In genomic region chr13:46665630-46666482, GRCh38 we compare ENCODE assay signal across 9 cellular contexts.
A peak's percentile ranks its signal among the peaks of the same experiment; 100 is the strongest.
DNase-seq lines count a peak whose midpoint lies in the region; TF ChIP-seq lines count a peak whose summit lies in the region.
"Had no signal": no experiment of that assay in that cellular context is flagged by ENCODE, and none has a peak within 500 bp of the region (broad histone marks: within the 10 kb centered on the region; RNA-seq: fewer than 3 reads in every experiment).

No MANE protein-coding gene starts in this region.

- peaks cover 0 to 76% (median 18%) of the 10 kb centered on the region in 4 donors for H3K4me1 ChIP-seq in Peyer's patch
- peaks cover 0 to 57% (median 29%) of the 10 kb centered on the region in 4 donors for H3K4me1 ChIP-seq in tibial nerve

- no peaks in the 10 kb centered on the region for H3K27me3 ChIP-seq in Peyer's patch
- H3K27me3 ChIP-seq in tibial nerve: no peaks in the 10 kb centered on the region

- no peak for DNase-seq in activated naive CD4-positive, alpha-beta T cell treated with anti-CD3 and anti-CD28 coated beads, Interleukin-2, amount 50 U/mL, for 16 hours
- no peak for DNase-seq in Peyer's patch
- no peak for DNase-seq in immature natural killer cell
- DNase-seq in tibial nerve (ENCODE audit: low spot score in 2 of 2): no peak
- no peak for DNase-seq in SKM-1 (lab: John Stamatoyannopoulos, UW; ENCODE audit: unreplicated experiment)
- no peak for DNase-seq in hippocampal formation (lab: John Stamatoyannopoulos, UW)
- DNase-seq in activated CD4-positive, alpha-beta T cell treated with anti-CD3 and anti-CD28 coated beads for 48 hours: no peak
- DNase-seq: NCI-H524 treated with DMSO at 0.1 percent for 48 hours had no signal

- peaks cover 6% of the 10 kb centered on the region for H3K36me3 Mint-ChIP-seq in activated naive CD4-positive, alpha-beta T cell treated with anti-CD3 and anti-CD28 coated beads, Interleukin-2, amount 50 U/mL, for 24 hours
- H3K36me3 Mint-ChIP-seq in immature natural killer cell: no peaks in the 10 kb centered on the region

- no peak for TF ChIP-seq EP300 in tibial nerve (IDR thresholded peaks at IDR 0.05)

- H3K9me3 ChIP-seq in Peyer's patch (no peaks in the 10 kb centered on the region), tibial nerve (no peaks in the 10 kb centered on the region)

- H3K9me3 Mint-ChIP-seq in activated naive CD4-positive, alpha-beta T cell treated with anti-CD3 and anti-CD28 coated beads, Interleukin-2, amount 50 U/mL, for 24 hours: no peaks in the 10 kb centered on the region
- H3K9me3 Mint-ChIP-seq in immature natural killer cell: peaks cover 0 to 2% (median 0%) of the 10 kb centered on the region in 6 donors

- peaks cover 70% of the 10 kb centered on the region for H3K4me1 Mint-ChIP-seq in activated naive CD4-positive, alpha-beta T cell treated with anti-CD3 and anti-CD28 coated beads, Interleukin-2, amount 50 U/mL, for 24 hours
- H3K4me1 Mint-ChIP-seq in immature natural killer cell: peaks cover 53 to 74% of the 10 kb centered on the region in 2 donors

- H3K36me3 ChIP-seq in Peyer's patch (no peaks in the 10 kb centered on the region), tibial nerve (peaks cover 0 to 7% (median 0%) of the 10 kb centered on the region in 3 donors)

- H3K27ac Mint-ChIP-seq in activated naive CD4-positive, alpha-beta T cell treated with anti-CD3 and anti-CD28 coated beads, Interleukin-2, amount 50 U/mL, for 24 hours: peak overlapping the region; percentile 79
- H3K27ac Mint-ChIP-seq in immature natural killer cell: peak overlapping the region; percentile 54 to 93 (median 83)

- WGBS in tibial nerve, 2 donors: 51 to 52% methylated on average over 7 of the region's 7 CpGs

- peak overlapping the region; percentile 30 for H3K4me3 Mint-ChIP-seq in activated naive CD4-positive, alpha-beta T cell treated with anti-CD3 and anti-CD28 coated beads, Interleukin-2, amount 50 U/mL, for 24 hours
- peak overlapping the region in 3 of 5 donors; percentile 7 to 44 (median 28) for H3K4me3 Mint-ChIP-seq in immature natural killer cell

- TF ChIP-seq CTCF in Peyer's patch (IDR thresholded peaks at IDR 0.05) (no peak), tibial nerve (IDR thresholded peaks at IDR 0.05) (no peak)

- no peaks in the 10 kb centered on the region for H3K27me3 Mint-ChIP-seq in activated naive CD4-positive, alpha-beta T cell treated with anti-CD3 and anti-CD28 coated beads, Interleukin-2, amount 50 U/mL, for 24 hours
- peaks cover 0 to 2% (median 0%) of the 10 kb centered on the region in 3 donors for H3K27me3 Mint-ChIP-seq in immature natural killer cell (ENCODE audit: low read depth in 3 of 3)

- H3K27ac ChIP-seq in Peyer's patch (peak overlapping the region in 3 of 4 donors; percentile 23 to 70 (median 35)), tibial nerve (peak overlapping the region in 3 of 4 donors; percentile 25 to 65 (median 46))

- no peak for TF ChIP-seq POLR2A in Peyer's patch (IDR thresholded peaks at IDR 0.05)
- TF ChIP-seq POLR2A in tibial nerve (IDR thresholded peaks at IDR 0.05): no peak

- no peak overlapping the region for H3K4me3 ChIP-seq in Peyer's patch
- no peak overlapping the region for H3K4me3 ChIP-seq in tibial nerve
